In the genomic region with DNA sequence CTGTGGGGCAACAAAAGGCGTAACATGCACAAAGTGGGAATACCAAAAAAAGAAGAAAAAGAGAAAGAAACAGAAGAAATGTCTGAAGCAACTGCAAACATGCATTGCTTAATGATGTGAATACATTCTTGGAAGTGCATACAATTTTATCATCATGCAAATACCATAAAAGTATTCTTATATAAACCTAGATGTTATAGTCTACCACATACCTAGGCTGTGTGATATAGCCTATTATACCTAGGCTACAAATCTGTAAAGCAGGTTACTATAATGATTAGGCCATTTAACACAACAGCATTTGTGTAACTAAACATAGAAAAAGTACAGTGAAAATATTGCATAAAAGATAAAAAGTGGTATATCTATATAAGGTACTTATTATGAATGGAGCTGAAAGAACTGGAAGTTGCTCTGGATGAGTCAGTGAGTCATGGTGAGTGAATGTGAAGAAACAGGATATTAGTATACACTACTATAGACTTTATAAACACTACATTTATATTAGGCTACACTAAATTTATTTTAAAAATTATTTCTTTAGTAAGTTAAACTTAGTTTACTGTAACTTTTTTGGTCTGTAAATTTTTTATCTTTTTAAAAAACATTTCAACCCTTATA, we compare ENCODE assay signal across 15 cellular contexts.
DNase-seq lines count a peak whose midpoint lies in the region; ATAC-seq, FAIRE-seq and TF ChIP-seq lines count a peak whose summit lies in the region.
"Had no signal": no experiment of that assay in that cellular context is flagged by ENCODE, and none has a peak within 500 bp of the region (broad histone marks: within the 10 kb centered on the region; RNA-seq: fewer than 3 reads in every experiment).

No MANE protein-coding gene starts in this region.

- POLR2A ChIA-PET in A549 (lab: Yijun Ruan, JAX): no interaction called here

- CTCF ChIA-PET in A549 (lab: Yijun Ruan, JAX): interaction anchor here (0.7 to 5.1 kb wide), 2 partner anchors 12 to 1321 kb away, joined by 3 to 30 read pairs; no protein-coding TSS in a partner anchor

- no peak for TF ChIP-seq RAD21 in A549 (conservative IDR thresholded peaks at IDR 0.05 in 1 of 2, IDR thresholded peaks at IDR 0.05 in 1 of 2)

- intact Hi-C loops in transverse colon (cut with DNase I; ENCODE audit: low total_unique reads): no loop called here
- intact Hi-C loops in stomach (cut with DNase I; ENCODE audit: low total_unique reads): no loop called here

- peaks cover 6% of the 10 kb centered on the region; the same call in 1 of the 3 replicates for H3K4me1 ChIP-seq in A549
- no peaks in the 10 kb centered on the region for H3K4me1 ChIP-seq in transverse colon
- no peaks in the 10 kb centered on the region for H3K4me1 ChIP-seq in stomach
- H3K4me1 ChIP-seq: adrenal gland, vagina had no signal

- TF ChIP-seq EP300 in A549 (IDR thresholded peaks at IDR 0.05) (no peak), transverse colon (IDR thresholded peaks at IDR 0.05; ENCODE audit: low read depth) (no peak), stomach (IDR thresholded peaks at IDR 0.05) (no peak)

- TF ChIP-seq CTCF in A549 (IDR thresholded peaks at IDR 0.05): no peak
- no peak for TF ChIP-seq CTCF in foreskin fibroblast (IDR thresholded peaks at IDR 0.05; ENCODE audit: low read depth, low read length)
- no peak for TF ChIP-seq CTCF in transverse colon (IDR thresholded peaks at IDR 0.05)
- TF ChIP-seq CTCF in stomach (IDR thresholded peaks at IDR 0.05): no peak

- TF ChIP-seq POLR2A in A549 (IDR thresholded peaks at IDR 0.05; ENCODE audit: low read length) (no peak), transverse colon (IDR thresholded peaks at IDR 0.05) (no peak), stomach (IDR thresholded peaks at IDR 0.05) (no peak)

- ATAC-seq in A549: peak; percentile 60 to 71; a peak in 3 of 6 replicates
- ATAC-seq: effector memory CD8-positive, alpha-beta T cell; WTC11 had no signal

- H3K27me3 ChIP-seq in transverse colon (no peaks in the 10 kb centered on the region), stomach (no peaks in the 10 kb centered on the region)
- H3K27me3 ChIP-seq: adrenal gland, vagina had no signal

- DNase-seq in A549 (ENCODE audit: low read depth in 1 of 2, low spot score in 1 of 2): no peak
- peak; percentile 63 for DNase-seq in HS-5 (ENCODE audit: low read depth)
- peak; percentile 79 for DNase-seq in amniotic epithelial cell (ENCODE audit: low read depth)
- peak; percentile 35 to 57 for DNase-seq in foreskin fibroblast
- no peak for DNase-seq in transverse colon
- DNase-seq in NCI-H526 (lab: John Stamatoyannopoulos, UW): no peak
- no peak for DNase-seq in stomach
- no peak for DNase-seq in activated T-cell treated with anti-CD3 and anti-CD28 coated beads for 4 hours
- DNase-seq: adrenal gland; DMS79 treated with DMSO at 0.1 percent for 48 hours; effector memory CD8-positive, alpha-beta T cell; NCI-H748 treated with DMSO at 0.1 percent for 48 hours; stimulated activated CD4-positive, alpha-beta T cell treated with anti-CD3 and anti-CD28 coated beads, Interleukin-1b, Interleukin-23, amount 100 ng/mL, for 48 hours had no signal

- no peak overlapping the region for H3K4me3 ChIP-seq in A549
- H3K4me3 ChIP-seq in foreskin fibroblast (ENCODE audit: low read depth in 1 of 2, low read length in 2 of 2): no peak overlapping the region
- H3K4me3 ChIP-seq in transverse colon: no peak overlapping the region
- no peak overlapping the region for H3K4me3 ChIP-seq in stomach
- H3K4me3 ChIP-seq: adrenal gland, vagina had no signal

- WGBS in A549 (ENCODE audit: missing lambda C conversion rate): 87% methylated on average over 1 of the region's 1 CpG
- 89 to 100% methylated on average over 1 of the region's 1 CpG for WGBS in transverse colon (ENCODE audit: low coverage in 1 of 2), 2 donors
- 94 to 100% (median 97%) methylated on average over 1 of the region's 1 CpG for WGBS in stomach, 5 donors

- no peak overlapping the region for H3K27ac ChIP-seq in A549
- no peak overlapping the region for H3K27ac ChIP-seq in transverse colon
- H3K27ac ChIP-seq in stomach: no peak overlapping the region
- H3K27ac ChIP-seq: adrenal gland, vagina had no signal

- FAIRE-seq in A549 (lab: Jason Lieb, UNC): no peak

- H3K9me3 ChIP-seq in A549 (no peaks in the 10 kb centered on the region), transverse colon (no peaks in the 10 kb centered on the region), stomach (no peaks in the 10 kb centered on the region)
- H3K9me3 ChIP-seq: adrenal gland, vagina had no signal

- in situ Hi-C loops in transverse colon (cut with MboI; ENCODE audit: low pct_ligation_motif_present in 1 of 4, low pct_unique_long_range_greater_than_20kb in 1 of 4, low sequenced_read_pairs in 3 of 4): no loop called here

- H3K36me3 ChIP-seq in transverse colon (no peaks in the 10 kb centered on the region), stomach (no peaks in the 10 kb centered on the region)
- H3K36me3 ChIP-seq: adrenal gland, vagina had no signal

- H3K4me2 ChIP-seq in A549: no peak overlapping the region

TF ChIP-seq in A549, 52 proteins besides CTCF, POLR2A, EP300 and RAD21:
- no peak for TF ChIP-seq FOSL2 (IDR thresholded peaks at IDR 0.05)
- TF ChIP-seq FOSL2 (CRISPR knock-in tag; IDR thresholded peaks at IDR 0.05): 0 out of 2 replicates have a peak, but pooled peaks have one; percentile 22
- TF ChIP-seq ZC3H11A (IDR thresholded peaks at IDR 0.05): no peak
- no peak for TF ChIP-seq HOXA7 (CRISPR knock-in tag; IDR thresholded peaks at IDR 0.05)

Comparison
In these comparisons a context has a peak if more than half of its experiments do, and no peak if none do; other contexts are left out.
1. DNase-seq: peak in HS-5 (single experiment), amniotic epithelial cell (single experiment) and foreskin fibroblast (2 of 2); none in A549 (0 of 2), transverse colon (single experiment), NCI-H526 (0 of 2), stomach (single experiment) and activated T-cell treated with anti-CD3 and anti-CD28 coated beads for 4 hours (single experiment).